In the genomic region with DNA sequence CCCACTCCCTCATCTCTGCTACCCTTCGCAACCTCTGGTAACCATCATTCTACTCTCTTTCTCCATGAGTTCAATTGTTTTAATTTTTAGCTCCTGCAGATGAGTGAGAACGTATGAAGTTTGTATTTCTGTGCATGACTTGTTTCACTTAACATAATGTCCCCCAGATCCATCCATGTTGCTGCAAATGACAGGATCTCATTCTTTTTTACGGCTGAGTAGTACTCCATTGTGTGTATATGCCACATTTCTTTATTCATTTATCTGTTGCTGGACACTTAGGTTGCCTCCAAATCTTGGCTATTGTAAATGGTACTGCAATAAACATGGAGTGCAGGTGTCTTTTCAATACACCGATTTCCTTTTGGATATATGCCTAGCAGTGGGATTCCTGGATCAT, we compare ENCODE assay signal across 10 cellular contexts.
"Had no signal": no experiment of that assay in that cellular context is flagged by ENCODE, and none has a peak within 500 bp of the region (broad histone marks: within the 10 kb centered on the region; RNA-seq: fewer than 3 reads in every experiment).

No MANE protein-coding gene starts in this region.

- DNase-seq: H9, HCEC 1CT, HFFc6, IMR-90, KBM-7 had no signal

- H3K27ac Mint-ChIP-seq: GM23338, H9, HFFc6 had no signal

- H3K27ac ChIP-seq: KMS-11 had no signal

- H3K9ac ChIP-seq: KMS-11 had no signal

- ATAC-seq: GM23338 had no signal

- H3K9me3 Mint-ChIP-seq: GM23338, H9, HFFc6 had no signal

- H3K4me3 Mint-ChIP-seq: GM23338, H9, HFFc6 had no signal

- H3K4me2 ChIP-seq: GM23338, KMS-11 had no signal

- H3K4me3 ChIP-seq: GM23338 had no signal

- FAIRE-seq: H1, H54, HTR-8/SVneo had no signal

- H2AFZ ChIP-seq: GM23338 had no signal
